In the genomic region with DNA sequence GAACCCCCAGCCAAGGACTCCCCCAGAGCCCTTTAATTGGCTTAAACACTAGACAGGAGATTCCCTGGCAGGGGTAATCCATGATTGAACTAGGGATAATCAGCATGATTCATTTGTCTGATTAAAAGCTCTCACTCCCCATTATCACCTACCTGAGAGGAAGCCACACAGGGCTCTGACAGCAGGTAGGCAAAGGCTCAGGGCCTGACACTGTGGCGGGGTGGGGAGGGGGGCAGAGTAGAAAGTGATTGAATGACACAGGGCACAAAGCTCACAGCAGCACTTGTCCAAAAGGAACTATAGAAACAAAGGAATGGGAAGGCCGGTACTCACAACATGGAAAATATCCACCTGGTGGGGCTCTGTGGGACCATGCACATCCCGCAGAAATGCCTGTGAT, we compare ENCODE assay signal across 32 cellular contexts.
"Had no signal": no experiment of that assay in that cellular context is flagged by ENCODE, and none has a peak within 500 bp of the region (broad histone marks: within the 10 kb centered on the region; RNA-seq: fewer than 3 reads in every experiment).

No MANE protein-coding gene starts in this region.

- H3K36me3 ChIP-seq: brain microvascular endothelial cell, esophagus squamous epithelium, gastroesophageal sphincter, heart right ventricle had no signal

- H3K4me1 Mint-ChIP-seq: activated CD4-positive, alpha-beta memory T cell treated with anti-CD3 and anti-CD28 coated beads, Interleukin-2, amount 10 ng/mL, durations not matched to agents 7 days and 5 days; activated CD4-positive, alpha-beta T cell treated with anti-CD3 and anti-CD28 coated beads for 36 hours; activated CD4-positive, alpha-beta T cell treated with anti-CD3 and anti-CD28 coated beads, Interleukin-2, amount 10 ng/mL, durations not matched to agents 7 days and 5 days; activated T-helper 17 cell treated with anti-CD3 and anti-CD28 coated beads, Interleukin-2, amount 50 U/mL, for 72 hours; central memory CD8-positive, alpha-beta T cell; T-helper 17 cell had no signal

- H3K4me3 ChIP-seq: coronary artery, dorsolateral prefrontal cortex, esophagus squamous epithelium, gastroesophageal sphincter, heart right ventricle had no signal

- H3K27me3 Mint-ChIP-seq: activated CD4-positive, alpha-beta T cell treated with anti-CD3 and anti-CD28 coated beads, Interleukin-2, amount 10 ng/mL, durations not matched to agents 7 days and 5 days; activated T-cell treated with anti-CD3 and anti-CD28 coated beads, Interleukin-2, amount 50 U/mL, for 24 hours had no signal

- H3K27me3 ChIP-seq: brain microvascular endothelial cell, esophagus squamous epithelium had no signal

- H3K4me3 Mint-ChIP-seq: activated CD4-positive, alpha-beta memory T cell treated with anti-CD3 and anti-CD28 coated beads, Interleukin-2, amount 10 ng/mL, durations not matched to agents 7 days and 5 days; activated CD4-positive, alpha-beta T cell treated with anti-CD3 and anti-CD28 coated beads for 36 hours; activated CD4-positive, alpha-beta T cell treated with anti-CD3 and anti-CD28 coated beads, Interleukin-2, amount 10 ng/mL, durations not matched to agents 7 days and 5 days; activated naive CD8-positive, alpha-beta T cell; activated T-cell treated with anti-CD3 and anti-CD28 coated beads, Interleukin-2, amount 50 U/mL, for 24 hours; activated T-helper 17 cell treated with anti-CD3 and anti-CD28 coated beads, Interleukin-2, amount 50 U/mL, for 72 hours; central memory CD8-positive, alpha-beta T cell; dendritic cell treated with granulocyte-macrophage colony-stimulating factor and Interleukin-4, amounts not matched to agents 40 ng/mL and 50 ng/mL, for 4 days; T-helper 17 cell; T-helper 2 cell treated with Interferon-gamma antibody and Interleukin-4, amounts not matched to agents 5 μg/mL and 100 μg/mL, for 36 hours had no signal

- H3K9me3 Mint-ChIP-seq: activated CD4-positive, alpha-beta memory T cell treated with anti-CD3 and anti-CD28 coated beads, Interleukin-2, amount 10 ng/mL, durations not matched to agents 7 days and 5 days; activated CD4-positive, alpha-beta T cell treated with anti-CD3 and anti-CD28 coated beads, Interleukin-2, amount 10 ng/mL, durations not matched to agents 7 days and 5 days; activated T-cell treated with anti-CD3 and anti-CD28 coated beads, Interleukin-2, amount 50 U/mL, for 24 hours; activated T-helper 17 cell treated with anti-CD3 and anti-CD28 coated beads, Interleukin-2, amount 50 U/mL, for 72 hours; central memory CD8-positive, alpha-beta T cell; dendritic cell treated with granulocyte-macrophage colony-stimulating factor and Interleukin-4, amounts not matched to agents 40 ng/mL and 50 ng/mL, for 4 days; T-helper 2 cell treated with Interferon-gamma antibody and Interleukin-4, amounts not matched to agents 5 μg/mL and 100 μg/mL, for 36 hours had no signal

- ATAC-seq: activated CD4-positive, alpha-beta T cell treated with anti-CD3 and anti-CD28 coated beads for 36 hours; activated T-helper 17 cell treated with anti-CD3 and anti-CD28 coated beads, Interleukin-2, amount 50 U/mL, for 72 hours; gastroesophageal sphincter; heart right ventricle; T-helper 17 cell had no signal

- H3K4me1 ChIP-seq: esophagus squamous epithelium, gastroesophageal sphincter had no signal

- H3K27ac ChIP-seq: brain microvascular endothelial cell, coronary artery, dorsolateral prefrontal cortex, esophagus squamous epithelium, gastroesophageal sphincter, heart right ventricle, VCaP had no signal

- H3K36me3 Mint-ChIP-seq: activated naive CD8-positive, alpha-beta T cell had no signal

- H3K27ac Mint-ChIP-seq: activated CD4-positive, alpha-beta memory T cell treated with anti-CD3 and anti-CD28 coated beads, Interleukin-2, amount 10 ng/mL, durations not matched to agents 7 days and 5 days; activated CD4-positive, alpha-beta T cell treated with anti-CD3 and anti-CD28 coated beads for 36 hours; activated CD4-positive, alpha-beta T cell treated with anti-CD3 and anti-CD28 coated beads, Interleukin-2, amount 10 ng/mL, durations not matched to agents 7 days and 5 days; activated naive CD8-positive, alpha-beta T cell; activated T-cell treated with anti-CD3 and anti-CD28 coated beads, Interleukin-2, amount 50 U/mL, for 24 hours; activated T-helper 17 cell treated with anti-CD3 and anti-CD28 coated beads, Interleukin-2, amount 50 U/mL, for 72 hours; dendritic cell treated with granulocyte-macrophage colony-stimulating factor and Interleukin-4, amounts not matched to agents 40 ng/mL and 50 ng/mL, for 4 days; T-helper 17 cell; T-helper 2 cell treated with Interferon-gamma antibody and Interleukin-4, amounts not matched to agents 5 μg/mL and 100 μg/mL, for 36 hours had no signal

- DNase-seq: activated CD4-positive, alpha-beta memory T cell treated with anti-CD3 and anti-CD28 coated beads, Interleukin-2, amount 10 ng/mL, durations not matched to agents 7 days and 5 days; activated CD4-positive, alpha-beta T cell treated with anti-CD3 and anti-CD28 coated beads for 36 hours; activated CD4-positive, alpha-beta T cell treated with anti-CD3 and anti-CD28 coated beads, Interleukin-2, amount 10 ng/mL, durations not matched to agents 7 days and 5 days; activated CD4-positive, alpha-beta T cell treated with anti-CD3 and anti-CD28 coated beads, Interleukin-2, amount 50 U/mL, for 4 hours; activated CD4-positive, CD25-positive, alpha-beta regulatory T cell; activated CD4-positive, CD25-positive, alpha-beta regulatory T cell treated with anti-CD3 and anti-CD28 coated beads, Interleukin-2, amount 50 U/mL, for 72 hours; activated CD8-positive, alpha-beta memory T cell treated with anti-CD3 and anti-CD28 coated beads, Interleukin-2, amount 50 U/mL, for 48 hours; activated effector memory CD4-positive, alpha-beta T cell treated with Interleukin-2 at 50 U/mL for 16 hours; activated gamma-delta T cell treated with Interleukin-2 at 50 U/mL for 16 hours; activated naive CD4-positive, alpha-beta T cell treated with anti-CD3 and anti-CD28 coated beads, Interleukin-2, amount 50 U/mL, for 16 hours; activated naive CD4-positive, alpha-beta T cell treated with Interleukin-2 at 50 U/mL for 16 hours; activated T-cell treated with anti-CD3 and anti-CD28 coated beads for 4 hours; activated T-cell treated with anti-CD3 and anti-CD28 coated beads, Interleukin-2, amount 50 U/mL, for 24 hours; amniotic stem cell; anterior cingulate cortex; brain microvascular endothelial cell; dorsolateral prefrontal cortex; effector memory CD4-positive, alpha-beta T cell; erythroblast; esophagus squamous epithelium; foreskin melanocyte; heart right ventricle; T-helper 1 cell; T-helper 17 cell had no signal

- H3K9me3 ChIP-seq: esophagus squamous epithelium, gastroesophageal sphincter had no signal
